3 cellular contexts compared by ENCODE assay signal in genomic region chr4:16411691-16412090, GRCh38.
"Had no signal": no experiment of that assay in that cellular context is flagged by ENCODE, and none has a peak within 500 bp of the region (broad histone marks: within the 10 kb centered on the region; RNA-seq: fewer than 3 reads in every experiment).

No MANE protein-coding gene starts in this region.

- DNase-seq: GDM1, GF-D8 had no signal

- H3K4me3 ChIP-seq: GM12878 had no signal
